In the genomic region with DNA sequence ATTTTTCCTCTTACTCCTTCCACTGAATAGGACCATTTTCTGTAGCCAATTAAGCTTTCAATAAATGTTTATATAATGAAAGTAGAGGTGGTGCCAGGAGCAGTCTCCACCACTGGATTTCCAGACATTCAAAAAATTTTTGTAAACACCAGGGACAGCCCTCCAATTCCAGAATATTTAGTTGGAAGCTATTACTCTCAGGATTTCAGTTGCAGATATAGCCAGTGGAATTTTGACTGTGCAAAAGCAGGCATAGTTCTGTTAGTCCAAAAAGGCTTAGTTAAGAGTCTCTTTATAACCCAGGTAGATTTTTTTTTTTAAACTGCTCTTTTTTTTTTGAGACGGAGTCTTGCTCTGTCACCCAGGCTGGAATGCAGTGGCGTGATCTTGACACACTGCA, we compare ENCODE assay signal across 26 cellular contexts.
DNase-seq lines count a peak whose midpoint lies in the region; ATAC-seq, FAIRE-seq and TF ChIP-seq lines count a peak whose summit lies in the region.
"Had no signal": no experiment of that assay in that cellular context is flagged by ENCODE, and none has a peak within 500 bp of the region (broad histone marks: within the 10 kb centered on the region; RNA-seq: fewer than 3 reads in every experiment).

No MANE protein-coding gene starts in this region.

- peak; percentile 56 for DNase-seq in GM03348 (ENCODE audit: low spot score)
- no peak for DNase-seq in coronary artery (ENCODE audit: low spot score)
- no peak for DNase-seq in thoracic aorta (ENCODE audit: low spot score)
- DNase-seq in urothelium cell line (ENCODE audit: low spot score), result no peak
- DNase-seq in activated gamma-delta T cell treated with Interleukin-2 at 50 U/mL for 16 hours, result no peak
- no peak for DNase-seq in SIG-M5 treated with dmso at 0.1 percent for 504 hours (lab: John Stamatoyannopoulos, UW; ENCODE audit: unreplicated experiment)
- no peak for DNase-seq in Karpas-422
- DNase-seq: activated CD4-positive, alpha-beta T cell treated with anti-CD3 and anti-CD28 coated beads, Interleukin-2, amount 50 U/mL, for 48 hours; activated gamma-delta T cell; adrenal gland; CD8-positive, alpha-beta T cell; DMS53; effector CD8-positive, alpha-beta T cell; GOT3; KBM-7; mucosa of descending colon; MV-4-11; NCI-H187; NCI-H345 had no signal

- H3K4me3 ChIP-seq in coronary artery, result no peak overlapping the region
- H3K4me3 ChIP-seq in liver (ENCODE audit: low read depth in 1 of 3, low read length in 3 of 3), result no peak overlapping the region
- H3K4me3 ChIP-seq in thoracic aorta, result peak overlapping the region; percentile 18
- no peak overlapping the region for H3K4me3 ChIP-seq in Karpas-422 (ENCODE audit: low read length)
- H3K4me3 ChIP-seq: adrenal gland, mucosa of descending colon, SK-N-MC had no signal

- H3K79me2 ChIP-seq in Karpas-422 (ENCODE audit: low read length), result peaks cover 5% of the 10 kb centered on the region; the same call in 1 of the 2 replicates

- TF ChIP-seq CTCF in coronary artery (IDR thresholded peaks at IDR 0.05) (no peak), liver (IDR thresholded peaks at IDR 0.05; ENCODE audit: low read depth, low read length, missing input control) (no peak), thoracic aorta (IDR thresholded peaks at IDR 0.05) (no peak)

- H3K36me3 ChIP-seq in liver (ENCODE audit: control insufficient read depth in 4 of 4, insufficient read depth in 3 of 4, low read depth in 1 of 4, low read length in 3 of 4) (no peaks in the 10 kb centered on the region), thoracic aorta (no peaks in the 10 kb centered on the region), Karpas-422 (ENCODE audit: insufficient read depth, low read length) (no peaks in the 10 kb centered on the region)
- H3K36me3 ChIP-seq: adrenal gland had no signal

- H4K20me1 ChIP-seq in Karpas-422 (ENCODE audit: insufficient read depth, low read depth, low read length), result no peaks in the 10 kb centered on the region

- ATAC-seq in thoracic aorta (ENCODE audit: insufficient number of reproducible peaks, low FRiP score, low read depth), result peak; percentile 27
- ATAC-seq: CD8-positive, alpha-beta T cell; esophagus mucosa; left lobe of liver; mucosa of descending colon had no signal

- no peak for FAIRE-seq in urothelium cell line (lab: Jason Lieb, UNC)
- FAIRE-seq: GM12891, GM19239 had no signal

- H3K4me2 ChIP-seq in Karpas-422 (ENCODE audit: low read depth, low read length, poor library complexity, severe bottlenecking), result no peak overlapping the region

- no peak overlapping the region for H2AFZ ChIP-seq in Karpas-422 (ENCODE audit: low read length)

- H3K9ac ChIP-seq in liver (ENCODE audit: low read depth in 1 of 2, low read length in 2 of 2), result no peak overlapping the region
- H3K9ac ChIP-seq in Karpas-422 (ENCODE audit: low read length), result no peak overlapping the region

- WGBS in liver, result 73% methylated on average over 2 of the region's 2 CpGs

- H3K27ac ChIP-seq in coronary artery (peak overlapping the region; percentile 66 to 85), liver (ENCODE audit: low read depth in 1 of 2, low read length in 2 of 2) (peak overlapping the region; percentile 9 to 25), thoracic aorta (peak overlapping the region; percentile 91 to 93), Karpas-422 (ENCODE audit: low read length) (no peak overlapping the region)
- H3K27ac ChIP-seq: adrenal gland, SK-N-MC, VCaP had no signal

- no peaks in the 10 kb centered on the region for H3K27me3 ChIP-seq in liver (ENCODE audit: control insufficient read depth in 4 of 4, insufficient read depth in 4 of 4, low read length in 3 of 4)
- H3K27me3 ChIP-seq in thoracic aorta (replicated peaks; ENCODE audit: insufficient read depth), result no peaks in the 10 kb centered on the region
- H3K27me3 ChIP-seq in Karpas-422 (ENCODE audit: low read length), result no peaks in the 10 kb centered on the region
- H3K27me3 ChIP-seq: adrenal gland had no signal

- H3K9me3 ChIP-seq in liver (ENCODE audit: control insufficient read depth in 4 of 4, low read length in 3 of 4), result no peaks in the 10 kb centered on the region
- no peaks in the 10 kb centered on the region for H3K9me3 ChIP-seq in thoracic aorta
- no peaks in the 10 kb centered on the region for H3K9me3 ChIP-seq in Karpas-422 (ENCODE audit: low read length)
- H3K9me3 ChIP-seq: adrenal gland, mucosa of descending colon had no signal

- no peak for TF ChIP-seq RAD21 in liver (IDR thresholded peaks at IDR 0.05)

- H3K9me2 ChIP-seq in Karpas-422 (replicated peaks; ENCODE audit: insufficient read depth, low read length), result no peaks in the 10 kb centered on the region

- peaks cover 5 to 52% (median 39%) of the 10 kb centered on the region in 4 donors for H3K4me1 ChIP-seq in liver (ENCODE audit: control insufficient read depth in 4 of 4, insufficient read depth in 4 of 4, low read length in 3 of 4)
- peaks cover 34 to 83% of the 10 kb centered on the region in 2 donors for H3K4me1 ChIP-seq in thoracic aorta (ENCODE audit: control insufficient read depth in 1 of 2, low read depth in 2 of 2)
- peaks cover 21% of the 10 kb centered on the region for H3K4me1 ChIP-seq in Karpas-422 (ENCODE audit: low read length)

TF ChIP-seq in liver, 16 proteins besides CTCF, POLR2A, EP300 and RAD21:
- TF ChIP-seq GABPA (IDR thresholded peaks at IDR 0.05 in 1 of 2, conservative IDR thresholded peaks at IDR 0.05 in 1 of 2), result no peak
- no peak for TF ChIP-seq FOXA1 (IDR thresholded peaks at IDR 0.05)
- no peak for TF ChIP-seq YY1 (IDR thresholded peaks at IDR 0.05)
- no peak for TF ChIP-seq TAF1 (conservative IDR thresholded peaks at IDR 0.05)
- TF ChIP-seq FOXA2 (IDR thresholded peaks at IDR 0.05), result no peak
- no peak for TF ChIP-seq JUND (IDR thresholded peaks at IDR 0.05)
- no peak for TF ChIP-seq NR2F2 (IDR thresholded peaks at IDR 0.05)
- no peak for TF ChIP-seq SP1 (IDR thresholded peaks at IDR 0.05)
- TF ChIP-seq RXRA (IDR thresholded peaks at IDR 0.05), result no peak
- TF ChIP-seq, protein P1, sequence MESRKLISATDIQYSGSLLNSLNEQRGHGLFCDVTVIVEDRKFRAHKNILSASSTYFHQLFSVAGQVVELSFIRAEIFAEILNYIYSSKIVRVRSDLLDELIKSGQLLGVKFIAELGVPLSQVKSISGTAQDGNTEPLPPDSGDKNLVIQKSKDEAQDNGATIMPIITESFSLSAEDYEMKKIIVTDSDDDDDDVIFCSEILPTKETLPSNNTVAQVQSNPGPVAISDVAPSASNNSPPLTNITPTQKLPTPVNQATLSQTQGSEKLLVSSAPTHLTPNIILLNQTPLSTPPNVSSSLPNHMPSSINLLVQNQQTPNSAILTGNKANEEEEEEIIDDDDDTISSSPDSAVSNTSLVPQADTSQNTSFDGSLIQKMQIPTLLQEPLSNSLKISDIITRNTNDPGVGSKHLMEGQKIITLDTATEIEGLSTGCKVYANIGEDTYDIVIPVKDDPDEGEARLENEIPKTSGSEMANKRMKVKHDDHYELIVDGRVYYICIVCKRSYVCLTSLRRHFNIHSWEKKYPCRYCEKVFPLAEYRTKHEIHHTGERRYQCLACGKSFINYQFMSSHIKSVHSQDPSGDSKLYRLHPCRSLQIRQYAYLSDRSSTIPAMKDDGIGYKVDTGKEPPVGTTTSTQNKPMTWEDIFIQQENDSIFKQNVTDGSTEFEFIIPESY (IDR thresholded peaks at IDR 0.05), result no peak
- TF ChIP-seq EGR1 (IDR thresholded peaks at IDR 0.05; ENCODE audit: low read depth in 2 of 2), result no peak
- TF ChIP-seq, protein P2, sequence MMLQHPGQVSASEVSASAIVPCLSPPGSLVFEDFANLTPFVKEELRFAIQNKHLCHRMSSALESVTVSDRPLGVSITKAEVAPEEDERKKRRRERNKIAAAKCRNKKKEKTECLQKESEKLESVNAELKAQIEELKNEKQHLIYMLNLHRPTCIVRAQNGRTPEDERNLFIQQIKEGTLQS (IDR thresholded peaks at IDR 0.05), result no peak
